Comparison of ENCODE assay signal across 8 cellular contexts in genomic region chr7:135160098-135160857, GRCh38. TPM values are rescaled to one million over a fixed set of nuclear protein-coding genes. Genes with fewer than 3 reads are reported as not detected.
DNase-seq lines count a peak whose midpoint lies in the region; ATAC-seq, FAIRE-seq and TF ChIP-seq lines count a peak whose summit lies in the region.
"Had no signal": no experiment of that assay in that cellular context is flagged by ENCODE, and none has a peak within 500 bp of the region (broad histone marks: within the 10 kb centered on the region; RNA-seq: fewer than 3 reads in every experiment).

No MANE protein-coding gene starts in this region.

- no peak overlapping the region; the same call in 1 of the 2 replicates for H3K4me3 ChIP-seq in GM12878
- H3K4me3 ChIP-seq in mesenchymal stem cell (ENCODE audit: insufficient read depth in 1 of 2, low read depth in 1 of 2, low read length in 2 of 2) = peak overlapping the region in 1 of 2 experiments; percentile 38

- H3K9me3 ChIP-seq in GM12878 (replicated peaks; ENCODE audit: control insufficient read depth, insufficient read depth, low read length) = peaks cover 32% of the 10 kb centered on the region
- peaks cover 21% of the 10 kb centered on the region for H3K9me3 ChIP-seq in mesenchymal stem cell (ENCODE audit: control insufficient read depth, low read length)

- peak; percentile 54 for FAIRE-seq in GM12878 (lab: Jason Lieb, UNC)
- FAIRE-seq in urothelium cell line (lab: Jason Lieb, UNC) = no peak

- CTCF ChIA-PET in GM12878 (lab: Yijun Ruan, JAX) (interaction anchor here (0.5 to 4.4 kb wide), 16 partner anchors 9 to 702 kb away, joined by 3 to 28 read pairs (median 4); partner anchors contain the start of genes AGBL3 and TMEM140), GM10248 (lab: Yijun Ruan, JAX) (interaction anchor here (1.0 to 4.4 kb wide), 8 partner anchors 9 to 513 kb away, joined by 3 to 24 read pairs (median 4); partner anchors contain the start of genes AGBL3, CYREN and TMEM140)

- no peak overlapping the region for H2BK15ac ChIP-seq in mesenchymal stem cell (ENCODE audit: low read depth, poor library complexity, severe bottlenecking)

- H3K18ac ChIP-seq in mesenchymal stem cell (ENCODE audit: low read depth in 1 of 2, low read length in 2 of 2) = peak overlapping the region in 1 of 2 experiments; percentile 54

- SMC1A ChIA-PET in GM12878 (lab: Charles Lee; ENCODE audit: uncharacterized antibody, unreplicated experiment) = interaction anchor here (0.6 to 7.0 kb wide), 16 partner anchors 10 to 513 kb away, joined by 3 to 108 read pairs (median 4); partner anchors contain the start of genes AGBL3, CYREN and TMEM140

- WGBS in GM12878 (ENCODE audit: insufficient coverage, insufficient replicate concordance, low lambda C conversion rate, missing lambda C conversion rate) = 21% methylated on average over 5 of the region's 5 CpGs
- 40% methylated on average over 4 of the region's 5 CpGs for WGBS in mesenchymal stem cell

- intact Hi-C loops in GM12878 (cut with micrococcal nuclease; ENCODE audit: unreplicated experiment) = no loop called here

- ATAC-seq in GM19438 (IDR thresholded peaks at IDR 0.05; ENCODE audit: low read depth, unreplicated experiment) (peak; percentile 63), GM12878 (peak; percentile 59)

- no peak for TF ChIP-seq RAD21 in GM12878 (IDR thresholded peaks at IDR 0.05; ENCODE audit: insufficient read depth, low read depth, low read length)

- H3K14ac ChIP-seq in mesenchymal stem cell (ENCODE audit: low read length in 2 of 2) = no peak overlapping the region

- no peak; the same call in 1 of the 2 replicates for TF ChIP-seq POLR2A in GM12878 (IDR thresholded peaks at IDR 0.05; ENCODE audit: low read depth, low read length)

- peak overlapping the region; percentile 68 for H2AK5ac ChIP-seq in mesenchymal stem cell (ENCODE audit: low read length, severe bottlenecking)

- H3K23ac ChIP-seq in mesenchymal stem cell (ENCODE audit: low read length in 2 of 2) = no peak overlapping the region

- no peak for TF ChIP-seq CTCF in GM12878 (IDR thresholded peaks at IDR 0.05 in 2 of 3, conservative IDR thresholded peaks at IDR 0.05 in 1 of 3; ENCODE audit: control insufficient read depth in 2 of 3, extremely low read depth in 1 of 3, insufficient read depth in 1 of 3, low read depth in 3 of 3, low read length in 3 of 3)
- TF ChIP-seq CTCF in GM10248 (IDR thresholded peaks at IDR 0.05; ENCODE audit: control extremely low read depth, extremely low read depth, low read depth, missing control alignments) = no peak

- peak overlapping the region; percentile 39 for H2BK120ac ChIP-seq in mesenchymal stem cell (ENCODE audit: low read depth, low read length)

- H3K27me3 ChIP-seq in GM12878 (replicated peaks in 1 of 2; ENCODE audit: control insufficient read depth in 2 of 2, insufficient read depth in 2 of 2, low read length in 1 of 2) (no peaks in the 10 kb centered on the region), mesenchymal stem cell (ENCODE audit: control insufficient read depth in 1 of 2, insufficient read depth in 1 of 2, low read length in 2 of 2) (no peaks in the 10 kb centered on the region)

- peak; percentile 52 for DNase-seq in HT-29 (ENCODE audit: low spot score)
- DNase-seq in GM12878 (ENCODE audit: low read depth, low spot score) = no peak
- peak; percentile 75 for DNase-seq in mesenchymal stem cell
- DNase-seq in urothelium cell line (ENCODE audit: low spot score) = no peak
- no peak for DNase-seq in COLO668 (lab: John Stamatoyannopoulos, UW; ENCODE audit: unreplicated experiment)
- DNase-seq in GM10248 (ENCODE audit: extremely low spot score) = no peak

- RAD21 ChIA-PET in GM12878 (lab: Charles Lee; ENCODE audit: unreplicated experiment) = interaction anchor here (0.7 to 9.0 kb wide), 16 partner anchors 9 to 524 kb away, joined by 3 to 84 read pairs (median 4); partner anchors contain the start of genes AGBL3, CYREN and TMEM140

- peak overlapping the region in 1 of 2 experiments; percentile 60 for H3K4ac ChIP-seq in mesenchymal stem cell (ENCODE audit: low read depth in 1 of 2, low read length in 2 of 2)

- H2AFZ ChIP-seq in GM12878 (ENCODE audit: control insufficient read depth, low read depth, low read length) = peak overlapping the region; percentile 32; the same call in 1 of the 2 replicates
- H2AFZ ChIP-seq in mesenchymal stem cell (ENCODE audit: low read depth, low read length) = no peak overlapping the region

- peak overlapping the region; percentile 64 for H3K4me2 ChIP-seq in GM12878 (ENCODE audit: control insufficient read depth, insufficient read depth)
- no peak overlapping the region for H3K4me2 ChIP-seq in mesenchymal stem cell (ENCODE audit: low read length, poor library complexity, severe bottlenecking)

- peak overlapping the region; percentile 64 for H3K9ac ChIP-seq in GM12878 (ENCODE audit: control insufficient read depth, insufficient read depth, low read length)
- peak overlapping the region; percentile 44 for H3K9ac ChIP-seq in mesenchymal stem cell (ENCODE audit: low read length)

- in situ Hi-C loops in GM12878 (cut with MboI) = loop anchor here (10.0 kb wide), 1 partner anchor 515 kb away; the partner anchor contains the start of gene BPGM

- H3K36me3 ChIP-seq in GM12878 (ENCODE audit: control insufficient read depth in 2 of 2, insufficient read depth in 2 of 2, low read length in 1 of 2) (peaks cover 18 to 24% of the 10 kb centered on the region in 2 experiments; a peak in 3 of 4 replicates), mesenchymal stem cell (ENCODE audit: control insufficient read depth in 1 of 2, insufficient read depth in 2 of 2, low read depth in 1 of 2, low read length in 2 of 2) (peaks cover 24 to 37% of the 10 kb centered on the region in 2 experiments)

- no peak overlapping the region for H4K91ac ChIP-seq in mesenchymal stem cell (ENCODE audit: low read length)

- peaks cover 37% of the 10 kb centered on the region for H3K79me2 ChIP-seq in GM12878 (ENCODE audit: control insufficient read depth, insufficient read depth, low read length)

- peaks cover 27% of the 10 kb centered on the region for H3K79me1 ChIP-seq in mesenchymal stem cell (replicated peaks; ENCODE audit: low read length, poor library complexity, severe bottlenecking)

- no peak overlapping the region for H4K8ac ChIP-seq in mesenchymal stem cell (ENCODE audit: low read length)

- H2BK12ac ChIP-seq in mesenchymal stem cell (ENCODE audit: low read length in 2 of 2) = peak overlapping the region in 1 of 2 experiments; percentile 95

- peak in 1 of 2 experiments; percentile 15; a peak in 1 of 4 replicates for TF ChIP-seq EP300 in GM12878 (IDR thresholded peaks at IDR 0.05; ENCODE audit: borderline replicate concordance in 1 of 2, control insufficient read depth in 1 of 2, low read depth in 2 of 2, low read length in 2 of 2)

- H2BK5ac ChIP-seq in mesenchymal stem cell (ENCODE audit: low read depth, low read length, poor library complexity, severe bottlenecking) = no peak overlapping the region

- H3K27ac ChIP-seq in GM12878 (ENCODE audit: control insufficient read depth, insufficient read depth) (peak overlapping the region; percentile 84), mesenchymal stem cell (ENCODE audit: low read length, poor library complexity, severe bottlenecking) (peak overlapping the region; percentile 90)
- H3K27ac ChIP-seq: VCaP had no signal

- POLR2A ChIA-PET in GM12878 (lab: Charles Lee) (interaction anchor here (0.7 to 15.9 kb wide), 8 partner anchors 10 to 173 kb away, joined by 3 to 169 read pairs (median 6); partner anchors contain the start of genes AGBL3, CYREN and TMEM140), GM10248 (lab: Yijun Ruan, JAX) (interaction anchor here (0.9 to 1.0 kb wide), 3 partner anchors 10 to 513 kb away, joined by 3 read pairs; partner anchors contain the start of gene CYREN)

- H4K20me1 ChIP-seq in GM12878 (ENCODE audit: control insufficient read depth, insufficient read depth) = no peaks in the 10 kb centered on the region

- H3K4me1 ChIP-seq in GM12878 (ENCODE audit: control insufficient read depth, insufficient read depth, low read length) (peaks cover 32% of the 10 kb centered on the region), mesenchymal stem cell (ENCODE audit: control insufficient read depth, insufficient read depth, low read depth, low read length) (peaks cover 28% of the 10 kb centered on the region)

- BruUV-seq in GM12878 (replicated peaks; lab: Mats Ljungman, UMichigan) = no TSS peak

RNA-seq across cellular contexts. Expression of gene CYREN, which starts 10.2 kb away (rescaled TPM):
- total RNA-seq in HT-29 (2014; rRNA removed; shearing (Covaris generic)) = 70.3 and 78.5 TPM in 2 replicates
- 111 and 122 TPM in 2 replicates for total RNA-seq in GM12878 (2013; cell fraction: nucleolus; rRNA removed)
- 61.3 and 61.5 TPM in 2 replicates for total RNA-seq in GM12878 (2014; rRNA removed)
- 48.3 and 50.8 TPM in 2 replicates for total RNA-seq in GM12878 (2014; rRNA removed; fragmentation: Illumina TruSeq; extraction: Trizol)
- 55.3 and 58.0 TPM in 2 replicates for total RNA-seq in GM12878 (2021)
- polyA plus RNA-seq in GM12878 (2011; ENCODE audit: low read depth) = 30.9 TPM
- polyA plus RNA-seq in GM12878 (2011; rRNA removed) = 64.3 and 64.5 TPM in 2 replicates
- 66.1 and 70.1 TPM in 2 replicates for polyA plus RNA-seq in GM12878 (2011; cell fraction: cytosol; rRNA removed)
- polyA plus RNA-seq in GM12878 (2011; cell fraction: nucleus; rRNA removed) = 56.5 and 56.8 TPM in 2 replicates
- polyA plus RNA-seq in GM12878 (2012) = 44.2 and 50.8 TPM in 2 replicates
- 42.5 and 46.0 TPM in 2 replicates for polyA plus RNA-seq in GM12878 (2014; fragmentation: Illumina TruSeq; extraction: Trizol)
- 10 to 100 TPM in 1 of 2 experiments, 1 to 10 TPM in 1; 8.7 to 12.9 TPM for polyA plus RNA-seq in GM12878 (2014; fragmentation: Nextera tagmentation; extraction: Ambion mirVana)
- 49.6 and 54.6 TPM in 2 replicates for polyA plus RNA-seq in GM12878 (2014; rRNA removed)
- 10 to 100 TPM; 56.7 to 57.7 TPM for polyA plus RNA-seq in GM12878 (2016; fragmentation: Nextera tagmentation; extraction: Ambion mirVana)
- 66.1 and 105 TPM in 2 replicates for polyA minus RNA-seq in GM12878 (2011; rRNA and poly(A)+ RNA removed)
- polyA minus RNA-seq in GM12878 (2011; cell fraction: cytosol; rRNA and poly(A)+ RNA removed) = 22.8 and 23.1 TPM in 2 replicates
- polyA minus RNA-seq in GM12878 (2011; cell fraction: nucleus; rRNA and poly(A)+ RNA removed) = 65.0 and 93.4 TPM in 2 replicates
- 23.2 TPM for polyA plus RNA-seq in mesenchymal stem cell (2013, experiment 1 of 2)
- 23.5 TPM for polyA plus RNA-seq in mesenchymal stem cell (2013, experiment 2 of 2)

RNA-seq across cellular contexts. Expression of gene TMEM140, which starts 12.4 kb away (rescaled TPM):
- 1.8 and 4.1 TPM in 2 replicates for total RNA-seq in HT-29 (2014; rRNA removed; shearing (Covaris generic))
- total RNA-seq in GM12878 (2013; cell fraction: nucleolus; rRNA removed) = 69.2 and 83.7 TPM in 2 replicates
- total RNA-seq in GM12878 (2014; rRNA removed) (2.4 and 2.9 TPM in 2 replicates), GM12878 (2014; rRNA removed; fragmentation: Illumina TruSeq; extraction: Trizol) (3.3 and 4.3 TPM in 2 replicates), GM12878 (2021) (3.0 and 5.2 TPM in 2 replicates)
- 18.1 TPM for polyA plus RNA-seq in GM12878 (2011; ENCODE audit: low read depth)
- polyA plus RNA-seq in GM12878 (2011; rRNA removed) (16.7 and 20.7 TPM in 2 replicates), GM12878 (2014; fragmentation: Illumina TruSeq; extraction: Trizol) (3.2 and 3.7 TPM in 2 replicates), GM12878 (2014; fragmentation: Nextera tagmentation; extraction: Ambion mirVana) (1 to 10 TPM in 1 of 2 experiments, under 1 TPM in 1; 0.85 to 1.1 TPM), GM12878 (2014; rRNA removed) (3.1 and 3.3 TPM in 2 replicates), GM12878 (2016; fragmentation: Nextera tagmentation; extraction: Ambion mirVana) (10 to 100 TPM; 11.2 to 12.4 TPM)
- 18.6 and 18.9 TPM in 2 replicates for polyA plus RNA-seq in GM12878 (2011; cell fraction: cytosol; rRNA removed)
- polyA plus RNA-seq in GM12878 (2011; cell fraction: nucleus; rRNA removed) = 12.3 and 14.9 TPM in 2 replicates
- 25.4 and 32.2 TPM in 2 replicates for polyA plus RNA-seq in GM12878 (2012)
- polyA minus RNA-seq in GM12878 (2011; rRNA and poly(A)+ RNA removed) = 21.2 and 24.0 TPM in 2 replicates
- 6.5 and 8.0 TPM in 2 replicates for polyA minus RNA-seq in GM12878 (2011; cell fraction: cytosol; rRNA and poly(A)+ RNA removed)
- 20.4 and 28.7 TPM in 2 replicates for polyA minus RNA-seq in GM12878 (2011; cell fraction: nucleus; rRNA and poly(A)+ RNA removed)
- polyA plus RNA-seq in mesenchymal stem cell (2013, experiment 1 of 2) = 3.2 TPM
- polyA plus RNA-seq in mesenchymal stem cell (2013, experiment 2 of 2) = 3.7 TPM

RNA-seq across cellular contexts. Expression of gene WDR91, which starts 51.0 kb away (rescaled TPM):
- 8.9 and 10.8 TPM in 2 replicates for total RNA-seq in HT-29 (2014; rRNA removed; shearing (Covaris generic))
- total RNA-seq in GM12878 (2013; cell fraction: nucleolus; rRNA removed) = 127 and 142 TPM in 2 replicates
- 26.0 TPM in 2 replicates for total RNA-seq in GM12878 (2014; rRNA removed)
- total RNA-seq in GM12878 (2014; rRNA removed; fragmentation: Illumina TruSeq; extraction: Trizol) = 13.3 and 15.8 TPM in 2 replicates
- 27.4 TPM in 2 replicates for total RNA-seq in GM12878 (2021)
- 11.4 TPM for polyA plus RNA-seq in GM12878 (2011; ENCODE audit: low read depth)
- polyA plus RNA-seq in GM12878 (2011; rRNA removed) = 61.8 and 83.3 TPM in 2 replicates
- 79.6 and 99.6 TPM in 2 replicates for polyA plus RNA-seq in GM12878 (2011; cell fraction: cytosol; rRNA removed)
- 285 and 340 TPM in 2 replicates for polyA plus RNA-seq in GM12878 (2011; cell fraction: nucleus; rRNA removed)
- polyA plus RNA-seq in GM12878 (2012) = 19.4 and 28.1 TPM in 2 replicates
- 13.7 and 17.8 TPM in 2 replicates for polyA plus RNA-seq in GM12878 (2014; fragmentation: Illumina TruSeq; extraction: Trizol)
- 10 to 100 TPM in 1 of 2 experiments, 1 to 10 TPM in 1; 7.6 to 10.1 TPM for polyA plus RNA-seq in GM12878 (2014; fragmentation: Nextera tagmentation; extraction: Ambion mirVana)
- polyA plus RNA-seq in GM12878 (2014; rRNA removed) = 31.9 and 37.2 TPM in 2 replicates
- 10 to 100 TPM; 13.4 to 15.2 TPM for polyA plus RNA-seq in GM12878 (2016; fragmentation: Nextera tagmentation; extraction: Ambion mirVana)
- polyA minus RNA-seq in GM12878 (2011; rRNA and poly(A)+ RNA removed) = 59.1 and 118 TPM in 2 replicates
- polyA minus RNA-seq in GM12878 (2011; cell fraction: cytosol; rRNA and poly(A)+ RNA removed) = 27.2 and 29.9 TPM in 2 replicates
- 68.1 and 80.8 TPM in 2 replicates for polyA minus RNA-seq in GM12878 (2011; cell fraction: nucleus; rRNA and poly(A)+ RNA removed)
- polyA plus RNA-seq in mesenchymal stem cell (2013, experiment 1 of 2) = 4.2 TPM
- polyA plus RNA-seq in mesenchymal stem cell (2013, experiment 2 of 2) = 4.1 TPM

Comparison
In these comparisons a context has a peak if more than half of its experiments do, and no peak if none do; other contexts are left out.
1. DNase-seq: peak in HT-29 (single experiment) and mesenchymal stem cell (single experiment); none in GM12878 (single experiment), urothelium cell line (single experiment), COLO668 (single experiment) and GM10248 (single experiment).